7 cellular contexts compared by ENCODE assay signal in genomic region chr4:161320377-161320776, GRCh38.
DNase-seq lines count a peak whose midpoint lies in the region; ATAC-seq lines count a peak whose summit lies in the region.

No MANE protein-coding gene starts in this region.

- ATAC-seq in GM18508 (IDR thresholded peaks at IDR 0.05; ENCODE audit: insufficient read depth, unreplicated experiment), result peak; percentile 54
- ATAC-seq in HG02870 (IDR thresholded peaks at IDR 0.05; ENCODE audit: unreplicated experiment), result peak; percentile 70
- ATAC-seq in T-helper 17 cell, result no peak
- no peak for ATAC-seq in natural killer cell treated with Interleukin-12 subunit alpha and Interleukin-12 subunit beta and Interleukin-15 and Interleukin-18, amount 100 ng/mL, for 72 hours

- H3K4me3 Mint-ChIP-seq in T-helper 17 cell, result no peak overlapping the region
- H3K4me3 Mint-ChIP-seq in natural killer cell treated with Interleukin-12 subunit alpha and Interleukin-12 subunit beta and Interleukin-15 and Interleukin-18, amount 100 ng/mL, for 72 hours, result no peak overlapping the region

- no peaks in the 10 kb centered on the region for H3K4me1 Mint-ChIP-seq in T-helper 17 cell
- H3K4me1 Mint-ChIP-seq in natural killer cell treated with Interleukin-12 subunit alpha and Interleukin-12 subunit beta and Interleukin-15 and Interleukin-18, amount 100 ng/mL, for 72 hours (ENCODE audit: low read depth in 2 of 2), result no peaks in the 10 kb centered on the region

- DNase-seq in NOMO-1 treated with DMSO at 0.1 percent for 48 hours (lab: John Stamatoyannopoulos, UW; ENCODE audit: unreplicated experiment), result peak; percentile 37
- DNase-seq in globus pallidus (ENCODE audit: low spot score), result peak; percentile 3
- DNase-seq in central memory CD4-positive, alpha-beta T cell, result no peak
- DNase-seq in T-helper 17 cell, result no peak
- no peak for DNase-seq in natural killer cell treated with Interleukin-12 subunit alpha and Interleukin-12 subunit beta and Interleukin-15 and Interleukin-18, amount 100 ng/mL, for 72 hours (ENCODE audit: low spot score)

- no peaks in the 10 kb centered on the region for H3K27me3 Mint-ChIP-seq in T-helper 17 cell
- no peaks in the 10 kb centered on the region for H3K27me3 Mint-ChIP-seq in natural killer cell treated with Interleukin-12 subunit alpha and Interleukin-12 subunit beta and Interleukin-15 and Interleukin-18, amount 100 ng/mL, for 72 hours

- H3K27ac Mint-ChIP-seq in T-helper 17 cell, result no peak overlapping the region
- no peak overlapping the region for H3K27ac Mint-ChIP-seq in natural killer cell treated with Interleukin-12 subunit alpha and Interleukin-12 subunit beta and Interleukin-15 and Interleukin-18, amount 100 ng/mL, for 72 hours

- H3K36me3 Mint-ChIP-seq in T-helper 17 cell (ENCODE audit: low read depth), result no peaks in the 10 kb centered on the region
- no peaks in the 10 kb centered on the region for H3K36me3 Mint-ChIP-seq in natural killer cell treated with Interleukin-12 subunit alpha and Interleukin-12 subunit beta and Interleukin-15 and Interleukin-18, amount 100 ng/mL, for 72 hours

- H3K9me3 ChIP-seq in T-helper 17 cell (ENCODE audit: control insufficient read depth, low read length, poor library complexity, severe bottlenecking), result no peaks in the 10 kb centered on the region

- H3K9me3 Mint-ChIP-seq in natural killer cell treated with Interleukin-12 subunit alpha and Interleukin-12 subunit beta and Interleukin-15 and Interleukin-18, amount 100 ng/mL, for 72 hours, result peaks cover 4% of the 10 kb centered on the region

Comparison
In these comparisons a context has a peak if more than half of its experiments do, and no peak if none do; other contexts are left out.
1. ATAC-seq: peak in GM18508 (single experiment) and HG02870 (single experiment); none in T-helper 17 cell (single experiment) and natural killer cell treated with Interleukin-12 subunit alpha and Interleukin-12 subunit beta and Interleukin-15 and Interleukin-18, amount 100 ng/mL, for 72 hours (0 of 2).
2. DNase-seq: peak in NOMO-1 treated with DMSO at 0.1 percent for 48 hours (single experiment) and globus pallidus (single experiment); none in central memory CD4-positive, alpha-beta T cell (single experiment), T-helper 17 cell (0 of 3) and natural killer cell treated with Interleukin-12 subunit alpha and Interleukin-12 subunit beta and Interleukin-15 and Interleukin-18, amount 100 ng/mL, for 72 hours (single experiment).